ENCODE assay signal across 32 cellular contexts in the genomic region with DNA sequence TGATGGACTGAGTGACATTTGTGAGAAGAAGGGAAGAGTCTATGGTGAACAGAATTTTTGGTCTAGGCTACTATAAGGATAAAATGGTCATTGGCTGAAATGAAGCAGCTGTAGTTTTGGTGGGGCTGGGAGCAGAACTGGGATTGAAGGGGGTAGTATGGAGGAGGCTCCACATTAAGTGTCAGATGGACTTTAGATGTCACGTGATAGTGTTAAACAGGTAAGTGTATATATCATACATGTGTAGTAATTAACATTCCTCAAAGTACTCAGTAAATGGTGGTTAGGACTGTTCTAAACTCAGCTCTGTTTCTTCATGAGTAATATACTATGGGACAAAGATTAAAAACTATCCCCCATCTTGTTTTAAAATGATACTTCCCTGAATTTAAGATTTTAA.
"Had no signal": no experiment of that assay in that cellular context is flagged by ENCODE, and none has a peak within 500 bp of the region (broad histone marks: within the 10 kb centered on the region; RNA-seq: fewer than 3 reads in every experiment).

No MANE protein-coding gene starts in this region.

- H3K4me1 ChIP-seq: parathyroid adenoma, psoas muscle, spleen, suprapubic skin, testis, tibial artery, transverse colon, upper lobe of right lung, uterus had no signal

- H3K9me3 ChIP-seq: ovary, psoas muscle, spleen, suprapubic skin, testis, tibial artery, transverse colon, upper lobe of right lung, uterus had no signal

- DNase-seq: naive thymus-derived CD8-positive, alpha-beta T cell; nephron progenitor cell; occipital lobe; ovary; posterior cingulate gyrus; psoas muscle; right cardiac atrium; spleen; stimulated activated CD4-positive, alpha-beta T cell treated with anti-CD3 and anti-CD28 coated beads, Interleukin-12 subunit alpha, Interleukin-12 subunit beta, amount 100 ng/mL, for 4 hours; stimulated activated CD4-positive, alpha-beta T cell treated with anti-CD3 and anti-CD28 coated beads, Interleukin-1b, Interleukin-23, amount 100 ng/mL, for 48 hours; stimulated activated CD4-positive, alpha-beta T cell treated with anti-CD3 and anti-CD28 coated beads, Interleukin-4, amount 100 ng/mL, for 1 hour; stimulated activated CD4-positive, alpha-beta T cell treated with anti-CD3 and anti-CD28 coated beads, Interleukin-4, amount 100 ng/mL, for 4 hours; stimulated activated CD8-positive, alpha-beta memory T cell treated with anti-CD3 and anti-CD28 coated beads, Interleukin-4, amount 100 ng/mL, for 48 hours; stimulated activated naive CD4-positive, alpha-beta T cell; stimulated activated naive CD8-positive, alpha-beta T cell treated with anti-CD3 and anti-CD28 coated beads, Interleukin-15, amount 100 ng/mL, for 72 hours; stimulated activated naive CD8-positive, alpha-beta T cell treated with anti-CD3 and anti-CD28 coated beads, Interleukin-15, Interleukin-2, amounts not matched to agents 100 U/mL and 50 U/mL, for 24 hours; substantia nigra; testis; tibial artery; transverse colon; upper lobe of right lung; uterus had no signal

- H3K79me2 ChIP-seq: parathyroid adenoma had no signal

- H3K27me3 ChIP-seq: ovary, spleen, suprapubic skin, testis, tibial artery, transverse colon, upper lobe of right lung had no signal

- H3K27me3 Mint-ChIP-seq: naive thymus-derived CD8-positive, alpha-beta T cell; natural killer cell treated with Interleukin-12 subunit alpha and Interleukin-12 subunit beta and Interleukin-15 and Interleukin-18, amount 100 ng/mL, for 72 hours; progenitor cell of endocrine pancreas; stimulated activated memory B cell treated with anti-CD40 and anti-IgM and Interleukin-4, amounts not matched to agents 10 μg/mL and 1 μg/mL and 100 μg/mL, for 72 hours; stimulated activated naive CD8-positive, alpha-beta T cell treated with anti-CD3 and anti-CD28 coated beads, Interleukin-15, amount 100 ng/mL, for 72 hours; type B pancreatic cell had no signal

- H3K9me3 Mint-ChIP-seq: nephron progenitor cell, neural crest cell, type B pancreatic cell had no signal

- H3K4me3 ChIP-seq: ovary, psoas muscle, skin epidermis, smooth muscle cell, spleen, suprapubic skin, testis, tibial artery, transverse colon, upper lobe of right lung, uterus had no signal

- H3K27ac Mint-ChIP-seq: naive thymus-derived CD8-positive, alpha-beta T cell; natural killer cell treated with Interleukin-12 subunit alpha and Interleukin-12 subunit beta and Interleukin-15 and Interleukin-18, amount 100 ng/mL, for 72 hours; nephron progenitor cell; progenitor cell of endocrine pancreas; stimulated activated memory B cell treated with anti-CD40 and anti-IgM and Interleukin-4, amounts not matched to agents 10 μg/mL and 1 μg/mL and 100 μg/mL, for 72 hours; stimulated activated naive CD8-positive, alpha-beta T cell treated with anti-CD3 and anti-CD28 coated beads, Interleukin-15, amount 100 ng/mL, for 72 hours; type B pancreatic cell had no signal

- H3K36me3 Mint-ChIP-seq: naive thymus-derived CD8-positive, alpha-beta T cell; natural killer cell treated with Interleukin-12 subunit alpha and Interleukin-12 subunit beta and Interleukin-15 and Interleukin-18, amount 100 ng/mL, for 72 hours; stimulated activated memory B cell treated with anti-CD40 and anti-IgM and Interleukin-4, amounts not matched to agents 10 μg/mL and 1 μg/mL and 100 μg/mL, for 72 hours; type B pancreatic cell had no signal

- H3K27ac ChIP-seq: ovary, parathyroid adenoma, psoas muscle, skin epidermis, spleen, suprapubic skin, testis, tibial artery, transverse colon, upper lobe of right lung, uterus had no signal

- H3K4me2 ChIP-seq: smooth muscle cell had no signal

- H3K9ac ChIP-seq: parathyroid adenoma had no signal

- ATAC-seq: naive thymus-derived CD8-positive, alpha-beta T cell; natural killer cell treated with Interleukin-12 subunit alpha and Interleukin-12 subunit beta and Interleukin-15 and Interleukin-18, amount 100 ng/mL, for 72 hours; psoas muscle; right cardiac atrium; sciatic nerve; stimulated activated memory B cell treated with anti-CD40 and anti-IgM and Interleukin-4, amounts not matched to agents 10 μg/mL and 1 μg/mL and 100 μg/mL, for 72 hours; stimulated activated naive CD8-positive, alpha-beta T cell treated with anti-CD3 and anti-CD28 coated beads, Interleukin-15, amount 100 ng/mL, for 72 hours; stimulated activated naive CD8-positive, alpha-beta T cell treated with anti-CD3 and anti-CD28 coated beads, Interleukin-15, Interleukin-2, amounts not matched to agents 100 U/mL and 50 U/mL, for 24 hours; upper lobe of right lung had no signal

- H3K4me1 Mint-ChIP-seq: naive thymus-derived CD8-positive, alpha-beta T cell; nephron progenitor cell; neural crest cell; stimulated activated memory B cell treated with anti-CD40 and anti-IgM and Interleukin-4, amounts not matched to agents 10 μg/mL and 1 μg/mL and 100 μg/mL, for 72 hours; stimulated activated naive CD8-positive, alpha-beta T cell treated with anti-CD3 and anti-CD28 coated beads, Interleukin-15, amount 100 ng/mL, for 72 hours had no signal

- H2AFZ ChIP-seq: parathyroid adenoma had no signal

- H3K4me3 Mint-ChIP-seq: naive thymus-derived CD8-positive, alpha-beta T cell; natural killer cell treated with Interleukin-12 subunit alpha and Interleukin-12 subunit beta and Interleukin-15 and Interleukin-18, amount 100 ng/mL, for 72 hours; nephron progenitor cell; neural crest cell; stimulated activated memory B cell treated with anti-CD40 and anti-IgM and Interleukin-4, amounts not matched to agents 10 μg/mL and 1 μg/mL and 100 μg/mL, for 72 hours; stimulated activated naive CD8-positive, alpha-beta T cell treated with anti-CD3 and anti-CD28 coated beads, Interleukin-15, amount 100 ng/mL, for 72 hours; type B pancreatic cell had no signal

- H3K36me3 ChIP-seq: ovary, spleen, suprapubic skin, tibial artery, transverse colon, upper lobe of right lung, uterus had no signal
